In the genomic region with DNA sequence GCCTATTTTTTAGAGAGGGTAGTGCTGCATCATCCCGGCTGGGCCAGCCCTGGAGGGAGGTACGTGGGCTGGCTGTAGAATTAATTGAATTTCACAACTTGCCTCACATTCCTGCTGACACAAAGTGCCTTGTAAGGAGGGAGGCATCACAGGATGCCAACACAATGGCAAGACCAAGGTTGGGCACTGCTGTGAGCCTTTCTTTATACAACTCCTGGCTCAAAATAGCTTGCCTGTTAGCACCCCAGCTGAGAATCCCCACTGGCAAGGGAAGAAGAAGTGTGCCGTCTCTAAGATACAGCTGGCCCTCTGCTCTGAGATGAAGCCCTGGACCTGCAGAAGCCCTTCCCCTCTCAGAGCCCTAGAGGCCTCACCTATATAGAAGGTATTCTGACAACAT, we compare ENCODE assay signal across 27 cellular contexts.
A peak's percentile ranks its signal among the peaks of the same experiment; 100 is the strongest.
DNase-seq lines count a peak whose midpoint lies in the region; TF ChIP-seq lines count a peak whose summit lies in the region.
"Had no signal": no experiment of that assay in that cellular context is flagged by ENCODE, and none has a peak within 500 bp of the region (broad histone marks: within the 10 kb centered on the region; RNA-seq: fewer than 3 reads in every experiment).

No MANE protein-coding gene starts in this region.

- DNase-seq in G401 (ENCODE audit: low spot score) = peak; percentile 2
- peak; percentile 1 for DNase-seq in NCI-H1417 treated with DMSO at 0.1 percent for 48 hours (lab: John Stamatoyannopoulos, UW)
- peak; percentile 11 for DNase-seq in epithelial cell of esophagus (ENCODE audit: low read depth)
- DNase-seq in midbrain (lab: John Stamatoyannopoulos, UW) = peak; percentile 16
- DNase-seq in activated naive CD4-positive, alpha-beta T cell treated with anti-CD3 and anti-CD28 coated beads, Interleukin-2, amount 50 U/mL, for 16 hours = no peak
- no peak for DNase-seq in MV-4-11 (lab: John Stamatoyannopoulos, UW)
- DNase-seq in HK-2 (ENCODE audit: unreplicated experiment) = no peak
- no peak for DNase-seq in COR-L47 (lab: John Stamatoyannopoulos, UW)
- DNase-seq: activated CD4-positive, alpha-beta T cell treated with anti-CD3 and anti-CD28 coated beads, Interleukin-2, amount 50 U/mL, for 4 hours; activated CD4-positive, CD25-positive, alpha-beta regulatory T cell; activated naive CD4-positive, alpha-beta T cell treated with anti-CD3 and anti-CD28 coated beads for 36 hours; activated T-cell treated with anti-CD3 and anti-CD28 coated beads, Interleukin-2, amount 50 U/mL, for 72 hours; effector CD4-positive, alpha-beta T cell; erythroblast; heart right ventricle; islet precursor cell; left ventricle myocardium inferior; naive thymus-derived CD4-positive, alpha-beta T cell; NCI-H1694; NCI-H2171 treated with DMSO at 0.1 percent for 48 hours; NCI-H524 treated with DMSO at 0.1 percent for 48 hours; pancreas; stimulated activated CD4-positive, alpha-beta T cell treated with anti-CD3 and anti-CD28 coated beads, Interleukin-2, amount 100 ng/mL, for 24 hours; T-helper 1 cell; upper lobe of left lung had no signal

- no peak for TF ChIP-seq CTCF in epithelial cell of esophagus (IDR thresholded peaks at IDR 0.05; ENCODE audit: insufficient read depth, low read depth, low read length, missing control alignments)

- no peak overlapping the region for H3K4me3 ChIP-seq in epithelial cell of esophagus (ENCODE audit: low read length)
- H3K4me3 ChIP-seq: heart right ventricle, left ventricle myocardium inferior, pancreas, right atrium auricular region, SJSA1, upper lobe of left lung had no signal

- in situ Hi-C loops in G401 (cut with HindIII; ENCODE audit: low sequenced_read_pairs) = no loop called here

Comparison
In these comparisons a context has a peak if more than half of its experiments do, and no peak if none do; other contexts are left out.
1. DNase-seq: peak in G401 (single experiment), NCI-H1417 treated with DMSO at 0.1 percent for 48 hours (single experiment), epithelial cell of esophagus (single experiment) and midbrain (single experiment); none in activated naive CD4-positive, alpha-beta T cell treated with anti-CD3 and anti-CD28 coated beads, Interleukin-2, amount 50 U/mL, for 16 hours (single experiment), MV-4-11 (single experiment), HK-2 (single experiment) and COR-L47 (single experiment).